8 cellular contexts compared by ENCODE assay signal in the genomic region with DNA sequence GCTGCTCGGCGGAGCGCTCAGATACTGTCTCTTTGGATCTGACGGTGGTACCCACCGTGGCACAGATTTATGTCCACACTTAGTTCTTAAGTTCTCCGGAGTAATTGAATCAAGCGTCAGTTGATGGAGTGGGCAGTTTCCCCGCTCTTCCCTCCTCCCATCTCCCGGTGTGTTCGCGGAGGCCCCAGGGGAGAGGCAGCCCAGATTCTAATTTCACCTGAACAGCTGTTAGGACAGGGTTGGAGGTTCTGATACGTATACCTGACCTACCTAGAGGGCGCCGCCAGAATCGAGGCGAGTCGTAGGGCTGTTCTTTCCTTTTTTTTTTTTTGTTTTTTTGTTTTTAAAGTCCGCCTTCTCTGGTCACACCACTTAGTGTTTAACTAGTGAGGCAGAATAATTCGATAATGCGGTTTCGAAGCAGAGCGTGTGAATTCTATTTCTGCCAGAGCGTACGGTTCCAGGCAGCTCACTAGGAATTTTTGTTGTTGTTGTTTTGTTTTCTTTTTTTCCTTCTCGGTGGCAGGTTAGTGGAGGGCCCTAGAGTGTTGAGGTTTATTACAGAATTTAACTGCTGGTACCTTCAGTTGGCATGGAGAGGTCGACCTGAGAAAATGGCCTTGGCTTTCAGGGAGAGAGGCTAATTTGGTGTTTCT. TPM values are rescaled to one million over a fixed set of nuclear protein-coding genes. Genes with fewer than 3 reads are reported as not detected.
DNase-seq lines count a peak whose midpoint lies in the region; ATAC-seq lines count a peak whose summit lies in the region.

No MANE protein-coding gene starts in this region.

- H3K4me3 ChIP-seq in subcutaneous abdominal adipose tissue (ENCODE audit: low read depth in 1 of 5, low read length in 5 of 5): peak overlapping the region; percentile 54 to 72 (median 66)

- H3K4me1 ChIP-seq in subcutaneous abdominal adipose tissue (ENCODE audit: control insufficient read depth in 5 of 5, insufficient read depth in 5 of 5, low read length in 5 of 5): peaks cover 0 to 25% (median 22%) of the 10 kb centered on the region in 5 donors

- H3K9me3 Mint-ChIP-seq in activated naive CD4-positive, alpha-beta T cell treated with anti-CD3 and anti-CD28 coated beads, Interleukin-2, amount 50 U/mL, for 72 hours: peaks cover 0 to 4% of the 10 kb centered on the region in 2 donors

- no peaks in the 10 kb centered on the region for H3K9me3 ChIP-seq in subcutaneous abdominal adipose tissue (ENCODE audit: control insufficient read depth in 5 of 5, low read length in 5 of 5)

- peak; percentile 70 for DNase-seq in HT-29 (ENCODE audit: low spot score)
- no peak for DNase-seq in activated naive CD4-positive, alpha-beta T cell treated with anti-CD3 and anti-CD28 coated beads, Interleukin-2, amount 50 U/mL, for 72 hours (ENCODE audit: low spot score in 2 of 2)
- peak; percentile 21 for DNase-seq in kidney tubule cell (ENCODE audit: low spot score)
- no peak for DNase-seq in kidney glomerular epithelial cell (lab: John Stamatoyannopoulos, UW)
- DNase-seq in ureter (ENCODE audit: low spot score): no peak
- no peak for DNase-seq in AML-193 (lab: John Stamatoyannopoulos, UW)

- no peak overlapping the region for H3K27ac Mint-ChIP-seq in activated naive CD4-positive, alpha-beta T cell treated with anti-CD3 and anti-CD28 coated beads, Interleukin-2, amount 50 U/mL, for 72 hours

- H3K27ac ChIP-seq in subcutaneous abdominal adipose tissue (ENCODE audit: low read depth, low read length): peak overlapping the region; percentile 32

- ATAC-seq in GM18868 (IDR thresholded peaks at IDR 0.05; ENCODE audit: unreplicated experiment): peak; percentile 26
- ATAC-seq in activated naive CD4-positive, alpha-beta T cell treated with anti-CD3 and anti-CD28 coated beads, Interleukin-2, amount 50 U/mL, for 72 hours: peak; percentile 6 to 42

- peaks cover 9 to 19% of the 10 kb centered on the region in 2 donors for H3K36me3 Mint-ChIP-seq in activated naive CD4-positive, alpha-beta T cell treated with anti-CD3 and anti-CD28 coated beads, Interleukin-2, amount 50 U/mL, for 72 hours

- no peaks in the 10 kb centered on the region for H3K36me3 ChIP-seq in subcutaneous abdominal adipose tissue (ENCODE audit: control insufficient read depth in 5 of 5, insufficient read depth in 5 of 5, low read length in 5 of 5)

- H3K9ac ChIP-seq in subcutaneous abdominal adipose tissue (ENCODE audit: low read length in 5 of 5): peak overlapping the region in 4 of 5 donors; percentile 4 to 66 (median 50)

- H3K27me3 ChIP-seq in subcutaneous abdominal adipose tissue (ENCODE audit: control insufficient read depth in 5 of 5, insufficient read depth in 4 of 5, low read length in 5 of 5): no peaks in the 10 kb centered on the region

RNA-seq across cellular contexts. Expression of a gene that starts 22.3 kb away (rescaled TPM):
- 36.4 and 41.5 TPM in 2 replicates for total RNA-seq in HT-29 (2014; rRNA removed; shearing (Covaris generic))
- total RNA-seq in activated naive CD4-positive, alpha-beta T cell treated with anti-CD3 and anti-CD28 coated beads, Interleukin-2, amount 50 U/mL, for 72 hours: 10 to 100 TPM; 21.5 to 26.8 TPM
- total RNA-seq in ureter: 137 TPM

RNA-seq across cellular contexts. Expression of a gene that starts 42.9 kb away (rescaled TPM):
- total RNA-seq in HT-29 (2014; rRNA removed; shearing (Covaris generic)): 44.7 and 46.2 TPM in 2 replicates
- total RNA-seq in activated naive CD4-positive, alpha-beta T cell treated with anti-CD3 and anti-CD28 coated beads, Interleukin-2, amount 50 U/mL, for 72 hours: under 1 TPM; 0.27 to 0.41 TPM
- total RNA-seq in ureter: 24.2 TPM

Comparison
In these comparisons a context has a peak if more than half of its experiments do, and no peak if none do; other contexts are left out.
1. DNase-seq: peak in HT-29 (single experiment) and kidney tubule cell (single experiment); none in activated naive CD4-positive, alpha-beta T cell treated with anti-CD3 and anti-CD28 coated beads, Interleukin-2, amount 50 U/mL, for 72 hours (0 of 2), kidney glomerular epithelial cell (single experiment), ureter (single experiment) and AML-193 (0 of 2).
2. RNA of a gene that starts 42.9 kb away (total RNA-seq): 44.7 to 46.2 TPM in HT-29 and 24.2 TPM in ureter (single experiment); 0.27 to 0.41 TPM in activated naive CD4-positive, alpha-beta T cell treated with anti-CD3 and anti-CD28 coated beads, Interleukin-2, amount 50 U/mL, for 72 hours; every median in the first group is over 10 times any median in the second.